ENCODE assay signal across 7 cellular contexts in the genomic region with DNA sequence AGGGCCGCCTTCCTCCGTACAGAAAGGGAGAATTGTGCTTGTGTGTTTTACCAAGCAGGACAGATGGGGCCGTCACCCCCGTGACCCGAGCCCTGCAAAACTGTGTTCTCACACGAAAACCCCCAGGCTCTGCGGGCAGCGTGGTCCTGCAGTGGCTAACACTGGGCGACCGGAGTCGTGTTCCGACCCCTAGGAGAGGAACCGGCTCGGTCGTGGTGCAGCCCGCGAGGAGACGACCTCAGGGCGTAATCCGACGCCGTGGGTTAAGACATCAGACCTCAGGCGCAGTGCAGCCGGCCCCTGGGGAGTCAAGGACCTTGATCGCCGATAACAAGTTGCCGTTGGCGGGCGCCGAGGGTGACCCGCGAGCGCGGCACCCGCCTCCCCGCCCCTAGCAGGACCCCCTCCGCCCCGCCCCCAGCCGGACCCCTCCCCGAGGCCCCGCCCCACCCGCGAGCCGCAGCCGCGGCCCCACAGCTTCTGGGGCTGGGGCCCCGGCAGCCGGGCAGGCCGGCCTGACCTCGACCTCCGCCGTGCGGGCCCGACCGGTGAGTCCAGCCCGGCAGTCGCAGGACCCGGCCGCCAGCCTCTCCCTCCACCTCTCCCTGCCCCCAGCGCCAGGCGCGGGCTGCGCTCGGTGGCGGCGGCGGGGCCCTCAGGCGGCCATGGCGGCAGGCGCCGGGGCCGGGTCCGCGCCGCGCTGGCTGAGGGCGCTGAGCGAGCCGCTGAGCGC. TPM values are rescaled to one million over a fixed set of nuclear protein-coding genes. Genes with fewer than 3 reads are reported as not detected.
DNase-seq lines count a peak whose midpoint lies in the region; ATAC-seq and TF ChIP-seq lines count a peak whose summit lies in the region.

A gene (plus strand): TSS at position 444 of the 733 bp plus-strand sequence. CDS start 222 bp downstream, at position 666.

- DNase-seq in NCI-H146 treated with DMSO at 0.1 percent for 48 hours (lab: John Stamatoyannopoulos, UW; ENCODE audit: unreplicated experiment) (peak; percentile 46), breast epithelium (ENCODE audit: low spot score in 2 of 2) (peak; percentile 27 to 59), islet precursor cell (peak; percentile 94)
- peak; percentile 78 for DNase-seq in stimulated activated CD4-positive, alpha-beta T cell treated with anti-CD3 and anti-CD28 coated beads, Interleukin-15, amount 100 ng/mL, for 24 hours

- H3K27ac ChIP-seq in VCaP (peak within 1 kb of the TSS; percentile 98), breast epithelium (peak within 1 kb of the TSS; percentile 87 to 93)

- H3K4me3 ChIP-seq in breast epithelium: peak within 1 kb of the TSS; percentile 83 to 99 (median 83)

- H3K4me1 ChIP-seq in breast epithelium: peaks cover 0 to 3% of the 10 kb centered on the region in 2 donors

- TF ChIP-seq CTCF in VCaP (conservative IDR thresholded peaks at IDR 0.05) (no peak), breast epithelium (IDR thresholded peaks at IDR 0.05) (no peak)

- ATAC-seq in GM18505 (IDR thresholded peaks at IDR 0.05; ENCODE audit: unreplicated experiment): peak; percentile 63
- peak; percentile 70 for ATAC-seq in HG02759 (IDR thresholded peaks at IDR 0.05; ENCODE audit: unreplicated experiment)

- H3K9me3 ChIP-seq in breast epithelium: no peaks in the 10 kb centered on the region

- TF ChIP-seq POLR2A in GM18505 (IDR thresholded peaks at IDR 0.05; ENCODE audit: borderline replicate concordance, extremely low read depth, insufficient read depth, insufficient read length): peak; percentile 58
- no peak for TF ChIP-seq POLR2A in breast epithelium (IDR thresholded peaks at IDR 0.05)

- H3K27me3 ChIP-seq in breast epithelium: no peaks in the 10 kb centered on the region

- H3K36me3 ChIP-seq in breast epithelium: no peaks in the 10 kb centered on the region

- intact Hi-C loops in breast epithelium (cut with DNase I; ENCODE audit: low total_unique reads): no loop called here

RNA-seq across cellular contexts. Expression of the gene that starts here (rescaled TPM):
- total RNA-seq in breast epithelium: 100 to 1,000 TPM; 148 to 334 (median 278) TPM

Comparison
In these comparisons a context has a peak if more than half of its experiments do, and no peak if none do; other contexts are left out.
1. Peak in every context shown above with its lines: DNase-seq, ATAC-seq, H3K4me3 ChIP-seq and H3K27ac ChIP-seq.
2. DNase-seq: peak in every context shown above with its lines; median percentile 94 in islet precursor cell; 78 in stimulated activated CD4-positive, alpha-beta T cell treated with anti-CD3 and anti-CD28 coated beads, Interleukin-15, amount 100 ng/mL, for 24 hours; 46 in NCI-H146 treated with DMSO at 0.1 percent for 48 hours; 43 in breast epithelium.